In genomic region chr17:48636177-48637018, GRCh38 we compare ENCODE assay signal across 9 cellular contexts. TPM values are rescaled to one million over a fixed set of nuclear protein-coding genes. Genes with fewer than 3 reads are reported as not detected.
DNase-seq lines count a peak whose midpoint lies in the region; ATAC-seq lines count a peak whose summit lies in the region.
"Had no signal": no experiment of that assay in that cellular context is flagged by ENCODE, and none has a peak within 500 bp of the region (broad histone marks: within the 10 kb centered on the region; RNA-seq: fewer than 3 reads in every experiment).

No MANE protein-coding gene starts in this region.

- H3K36me3 Mint-ChIP-seq in activated naive CD8-positive, alpha-beta T cell treated with anti-CD3 and anti-CD28 coated beads, Interleukin-2, amount 50 U/mL, for 24 hours (ENCODE audit: low read depth), result no peaks in the 10 kb centered on the region

- H3K27ac Mint-ChIP-seq in activated naive CD8-positive, alpha-beta T cell treated with anti-CD3 and anti-CD28 coated beads, Interleukin-2, amount 50 U/mL, for 24 hours, result no peak overlapping the region

- no peaks in the 10 kb centered on the region for H3K9me3 ChIP-seq in SJCRH30 (replicated peaks)
- H3K9me3 ChIP-seq: tibial artery had no signal

- H3K4me3 Mint-ChIP-seq in activated naive CD8-positive, alpha-beta T cell treated with anti-CD3 and anti-CD28 coated beads, Interleukin-2, amount 50 U/mL, for 24 hours, result no peak overlapping the region

- no peaks in the 10 kb centered on the region for H3K36me3 ChIP-seq in SJCRH30
- H3K36me3 ChIP-seq: tibial artery had no signal

- DNase-seq in ELR (ENCODE audit: low read depth), result peak; percentile 88
- peak; percentile 91 for DNase-seq in HuH-7.5 (ENCODE audit: low spot score)
- peak; percentile 95 to 97 for DNase-seq in SJCRH30
- DNase-seq in activated naive CD8-positive, alpha-beta T cell treated with anti-CD3 and anti-CD28 coated beads, Interleukin-2, amount 50 U/mL, for 24 hours, result peak; percentile 87
- peak; percentile 93 for DNase-seq in iPS-NIHi7 (ENCODE audit: extremely low spot score)
- peak; percentile 52 to 65 for DNase-seq in stimulated activated CD4-positive, alpha-beta T cell treated with anti-CD3 and anti-CD28 coated beads, Interleukin-4, amount 100 ng/mL, for 4 hours

- peak; percentile 84 for ATAC-seq in activated naive CD8-positive, alpha-beta T cell treated with anti-CD3 and anti-CD28 coated beads, Interleukin-2, amount 50 U/mL, for 24 hours
- ATAC-seq in GM18519 (IDR thresholded peaks at IDR 0.05; ENCODE audit: low FRiP score, unreplicated experiment), result no peak
- no peak for ATAC-seq in GM19452 (IDR thresholded peaks at IDR 0.05; ENCODE audit: unreplicated experiment)

- peaks cover 81% of the 10 kb centered on the region for H3K27me3 Mint-ChIP-seq in activated naive CD8-positive, alpha-beta T cell treated with anti-CD3 and anti-CD28 coated beads, Interleukin-2, amount 50 U/mL, for 24 hours

- no peaks in the 10 kb centered on the region for H3K9me3 Mint-ChIP-seq in activated naive CD8-positive, alpha-beta T cell treated with anti-CD3 and anti-CD28 coated beads, Interleukin-2, amount 50 U/mL, for 24 hours

- H3K4me1 ChIP-seq in SJCRH30, result peaks cover 8% of the 10 kb centered on the region; the same call in 1 of the 2 replicates

- peaks cover 13% of the 10 kb centered on the region for H3K4me1 Mint-ChIP-seq in activated naive CD8-positive, alpha-beta T cell treated with anti-CD3 and anti-CD28 coated beads, Interleukin-2, amount 50 U/mL, for 24 hours

- no peak overlapping the region for H3K27ac ChIP-seq in SJCRH30
- H3K27ac ChIP-seq: tibial artery had no signal

- peak overlapping the region; percentile 40 for H3K4me3 ChIP-seq in SJCRH30
- H3K4me3 ChIP-seq: tibial artery had no signal

- H3K27me3 ChIP-seq in SJCRH30, result peaks cover 26% of the 10 kb centered on the region

RNA-seq across cellular contexts. Expression of gene HOXB9, which starts 10.2 kb away (rescaled TPM):
- total RNA-seq in SJCRH30 (2014; rRNA removed; shearing (Covaris generic)), result 2.5 and 4.0 TPM in 2 replicates

RNA-seq across cellular contexts. Expression of gene HOXB8, which starts 21.3 kb away (rescaled TPM):
- total RNA-seq in SJCRH30 (2014; rRNA removed; shearing (Covaris generic)), result 0.13 and 0.38 TPM in 2 replicates

RNA-seq across cellular contexts. Expression of gene HOXB7, which starts 25.6 kb away (rescaled TPM):
- 18.8 and 23.1 TPM in 2 replicates for total RNA-seq in SJCRH30 (2014; rRNA removed; shearing (Covaris generic))

RNA-seq across cellular contexts. Expression of gene HOXB6, which starts 31.6 kb away (rescaled TPM):
- 6.2 and 7.5 TPM in 2 replicates for total RNA-seq in SJCRH30 (2014; rRNA removed; shearing (Covaris generic))

RNA-seq across cellular contexts. Expression of gene HOXB5, which starts 42.8 kb away (rescaled TPM):
- 0.51 and 0.61 TPM in 2 replicates for total RNA-seq in SJCRH30 (2014; rRNA removed; shearing (Covaris generic))
